7 cellular contexts compared by ENCODE assay signal in genomic region chr11:46675288-46675851, GRCh38. TPM values are rescaled to one million over a fixed set of nuclear protein-coding genes. Genes with fewer than 3 reads are reported as not detected.
DNase-seq lines count a peak whose midpoint lies in the region; ATAC-seq and TF ChIP-seq lines count a peak whose summit lies in the region.
"Had no signal": no experiment of that assay in that cellular context is flagged by ENCODE, and none has a peak within 500 bp of the region (broad histone marks: within the 10 kb centered on the region; RNA-seq: fewer than 3 reads in every experiment).

No MANE protein-coding gene starts in this region.

- no peak overlapping the region for H3K4me3 ChIP-seq in fibroblast of villous mesenchyme (ENCODE audit: low read depth, low read length)

- TF ChIP-seq CTCF in fibroblast of villous mesenchyme (IDR thresholded peaks at IDR 0.05; ENCODE audit: insufficient read depth, low read depth, low read length): no peak

- no peak for ATAC-seq in GM18868 (IDR thresholded peaks at IDR 0.05; ENCODE audit: unreplicated experiment)

- DNase-seq in SIG-M5 treated with dmso at 0.1 percent for 504 hours (lab: John Stamatoyannopoulos, UW; ENCODE audit: unreplicated experiment): peak; percentile 34
- DNase-seq in SIG-M5 (lab: John Stamatoyannopoulos, UW): no peak
- DNase-seq in fibroblast of villous mesenchyme (ENCODE audit: low read depth): peak; percentile 75
- DNase-seq in stromal cell of bone marrow (ENCODE audit: low read depth): peak; percentile 90
- no peak for DNase-seq in NCI-H748 (lab: John Stamatoyannopoulos, UW; ENCODE audit: unreplicated experiment)

RNA-seq across cellular contexts. Expression of gene ARHGAP1, which starts 25.0 kb away (rescaled TPM):
- 62.2 and 82.1 TPM in 2 replicates for total RNA-seq in fibroblast of villous mesenchyme

RNA-seq across cellular contexts. Expression of gene ZNF408, which starts 25.5 kb away (rescaled TPM):
- 12.1 and 17.4 TPM in 2 replicates for total RNA-seq in fibroblast of villous mesenchyme

RNA-seq across cellular contexts. Expression of gene F2, which starts 43.6 kb away (rescaled TPM):
- total RNA-seq in fibroblast of villous mesenchyme: not detected in 2 replicates
- total RNA-seq: frontal cortex had no signal

RNA-seq across cellular contexts. Expression of gene ATG13, which starts 58.0 kb away (rescaled TPM):
- 45.4 and 49.7 TPM in 2 replicates for total RNA-seq in fibroblast of villous mesenchyme

RNA-seq across cellular contexts. Expression of gene HARBI1, which starts 58.3 kb away (rescaled TPM):
- total RNA-seq in fibroblast of villous mesenchyme: 4.8 and 5.6 TPM in 2 replicates

Comparison
In these comparisons a context has a peak if more than half of its experiments do, and no peak if none do; other contexts are left out.
1. DNase-seq: peak in SIG-M5 treated with dmso at 0.1 percent for 504 hours (single experiment), fibroblast of villous mesenchyme (single experiment) and stromal cell of bone marrow (single experiment); none in SIG-M5 (single experiment) and NCI-H748 (single experiment).